Comparison of ENCODE assay signal across 3 cellular contexts in the genomic region with DNA sequence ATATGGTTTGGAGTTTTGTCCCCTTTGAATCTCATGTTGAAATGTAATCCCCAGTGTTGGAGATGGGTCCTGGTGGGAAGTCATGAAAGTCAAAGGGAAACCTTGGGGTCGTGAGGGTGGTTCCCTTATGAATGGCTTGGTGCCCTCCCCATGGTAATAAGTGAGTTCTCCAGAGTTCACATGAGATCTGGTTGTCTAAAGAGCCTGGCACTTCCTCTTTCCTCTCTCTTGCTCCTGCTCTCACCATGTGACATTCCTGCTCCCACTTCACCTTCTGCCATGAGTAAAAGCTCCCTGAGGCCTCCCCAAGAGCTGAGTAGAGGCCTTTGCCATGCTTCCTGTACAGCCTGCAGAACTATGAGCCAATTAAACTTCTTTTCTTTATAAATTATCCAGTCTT.
TF ChIP-seq lines count a peak whose summit lies in the region.

No MANE protein-coding gene starts in this region.

TF ChIP-seq in GM12891, 5 proteins besides CTCF, POLR2A, EP300 and RAD21 (continued from another document):
- TF ChIP-seq POLR2AphosphoS5 (IDR thresholded peaks at IDR 0.05; ENCODE audit: low read depth, low read length): no peak
- no peak for TF ChIP-seq TAF1 (IDR thresholded peaks at IDR 0.05; ENCODE audit: low read depth, low read length)
- no peak for TF ChIP-seq PAX5 (IDR thresholded peaks at IDR 0.05; ENCODE audit: insufficient read depth, low read length, severe bottlenecking)
- TF ChIP-seq SPI1 (IDR thresholded peaks at IDR 0.05; ENCODE audit: low read depth, low read length): peak; percentile 74
TF ChIP-seq in GM12891: peak in this region for 1.

TF ChIP-seq in GM23338, 12 proteins besides CTCF, POLR2A, EP300 and RAD21 (continued from another document):
- no peak for TF ChIP-seq EZH2 (IDR thresholded peaks at IDR 0.05; ENCODE audit: low read depth, unreplicated experiment)
- no peak for TF ChIP-seq CREB1 (CRISPR knock-in tag; IDR thresholded peaks at IDR 0.05; ENCODE audit: low read depth)
- TF ChIP-seq, protein P1, sequence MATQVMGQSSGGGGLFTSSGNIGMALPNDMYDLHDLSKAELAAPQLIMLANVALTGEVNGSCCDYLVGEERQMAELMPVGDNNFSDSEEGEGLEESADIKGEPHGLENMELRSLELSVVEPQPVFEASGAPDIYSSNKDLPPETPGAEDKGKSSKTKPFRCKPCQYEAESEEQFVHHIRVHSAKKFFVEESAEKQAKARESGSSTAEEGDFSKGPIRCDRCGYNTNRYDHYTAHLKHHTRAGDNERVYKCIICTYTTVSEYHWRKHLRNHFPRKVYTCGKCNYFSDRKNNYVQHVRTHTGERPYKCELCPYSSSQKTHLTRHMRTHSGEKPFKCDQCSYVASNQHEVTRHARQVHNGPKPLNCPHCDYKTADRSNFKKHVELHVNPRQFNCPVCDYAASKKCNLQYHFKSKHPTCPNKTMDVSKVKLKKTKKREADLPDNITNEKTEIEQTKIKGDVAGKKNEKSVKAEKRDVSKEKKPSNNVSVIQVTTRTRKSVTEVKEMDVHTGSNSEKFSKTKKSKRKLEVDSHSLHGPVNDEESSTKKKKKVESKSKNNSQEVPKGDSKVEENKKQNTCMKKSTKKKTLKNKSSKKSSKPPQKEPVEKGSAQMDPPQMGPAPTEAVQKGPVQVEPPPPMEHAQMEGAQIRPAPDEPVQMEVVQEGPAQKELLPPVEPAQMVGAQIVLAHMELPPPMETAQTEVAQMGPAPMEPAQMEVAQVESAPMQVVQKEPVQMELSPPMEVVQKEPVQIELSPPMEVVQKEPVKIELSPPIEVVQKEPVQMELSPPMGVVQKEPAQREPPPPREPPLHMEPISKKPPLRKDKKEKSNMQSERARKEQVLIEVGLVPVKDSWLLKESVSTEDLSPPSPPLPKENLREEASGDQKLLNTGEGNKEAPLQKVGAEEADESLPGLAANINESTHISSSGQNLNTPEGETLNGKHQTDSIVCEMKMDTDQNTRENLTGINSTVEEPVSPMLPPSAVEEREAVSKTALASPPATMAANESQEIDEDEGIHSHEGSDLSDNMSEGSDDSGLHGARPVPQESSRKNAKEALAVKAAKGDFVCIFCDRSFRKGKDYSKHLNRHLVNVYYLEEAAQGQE (IDR thresholded peaks at IDR 0.05; ENCODE audit: unreplicated experiment): no peak
- TF ChIP-seq ZNF331 (CRISPR knock-in tag; IDR thresholded peaks at IDR 0.05; ENCODE audit: low read depth): no peak
- TF ChIP-seq, protein P2, sequence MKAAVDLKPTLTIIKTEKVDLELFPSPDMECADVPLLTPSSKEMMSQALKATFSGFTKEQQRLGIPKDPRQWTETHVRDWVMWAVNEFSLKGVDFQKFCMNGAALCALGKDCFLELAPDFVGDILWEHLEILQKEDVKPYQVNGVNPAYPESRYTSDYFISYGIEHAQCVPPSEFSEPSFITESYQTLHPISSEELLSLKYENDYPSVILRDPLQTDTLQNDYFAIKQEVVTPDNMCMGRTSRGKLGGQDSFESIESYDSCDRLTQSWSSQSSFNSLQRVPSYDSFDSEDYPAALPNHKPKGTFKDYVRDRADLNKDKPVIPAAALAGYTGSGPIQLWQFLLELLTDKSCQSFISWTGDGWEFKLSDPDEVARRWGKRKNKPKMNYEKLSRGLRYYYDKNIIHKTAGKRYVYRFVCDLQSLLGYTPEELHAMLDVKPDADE (IDR thresholded peaks at IDR 0.05): no peak
- no peak for TF ChIP-seq STAT1 (IDR thresholded peaks at IDR 0.05; ENCODE audit: unreplicated experiment)

TF ChIP-seq in K562, 482 proteins besides CTCF, POLR2A, EP300 and RAD21 (continued from another document):
- peak; percentile 49; the same call in 1 of the 2 replicates for TF ChIP-seq SPI1 (IDR thresholded peaks at IDR 0.05; ENCODE audit: borderline replicate concordance, low read depth, low read length)
TF ChIP-seq in K562: peak in this region for 1.
